ENCODE assay signal across 1 cellular context in the genomic region with DNA sequence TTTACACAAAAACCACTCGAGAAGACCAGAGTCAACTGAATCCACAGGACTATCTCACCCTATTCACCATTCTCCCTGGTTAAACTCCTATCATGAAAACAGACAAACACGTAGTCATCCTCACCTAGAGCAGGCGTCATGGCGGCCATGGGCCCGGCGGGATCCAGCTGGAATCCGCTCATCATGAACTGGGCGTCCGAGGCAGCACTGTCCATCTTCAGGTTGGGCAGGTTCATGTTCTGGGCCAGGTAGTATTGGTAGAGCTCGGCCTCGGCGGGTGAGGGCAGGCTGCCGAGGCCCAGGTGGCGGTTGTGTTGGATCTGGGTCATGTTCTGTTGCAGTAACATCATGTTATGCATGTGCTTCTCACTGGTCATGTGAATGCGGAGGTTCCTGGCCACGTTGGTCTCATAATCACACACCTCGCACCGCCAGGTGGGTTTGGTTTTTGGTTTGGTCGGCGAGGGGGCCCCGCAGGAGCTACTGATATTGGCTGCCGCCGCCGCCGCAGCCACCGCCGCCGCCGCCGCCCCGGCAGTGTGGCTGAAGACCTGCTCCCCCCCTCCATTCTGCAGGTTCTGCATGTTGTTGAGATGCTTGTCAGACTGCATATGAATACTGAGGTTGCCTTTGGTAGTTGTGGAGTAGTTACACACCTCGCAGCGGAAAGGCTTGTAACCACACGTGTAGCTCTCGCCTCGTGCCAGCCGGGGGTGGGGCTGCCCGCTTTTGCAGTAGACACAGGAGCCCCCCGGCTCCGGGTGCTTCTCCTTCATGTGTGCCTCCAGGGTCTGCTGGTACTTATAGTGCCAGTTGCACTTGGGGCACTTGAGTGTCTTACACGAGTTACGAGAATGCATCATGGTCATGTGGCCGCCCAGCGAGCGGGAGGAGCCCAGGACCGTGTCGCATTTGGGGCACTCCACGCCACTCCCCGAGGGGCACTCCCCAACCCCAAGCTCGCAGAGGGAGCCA.
TF ChIP-seq lines count a peak whose summit lies in the region.

No MANE protein-coding gene starts in this region.

TF ChIP-seq in HepG2, 621 proteins besides CTCF, POLR2A, EP300 and RAD21 (continued from another document):
- TF ChIP-seq, protein P1, sequence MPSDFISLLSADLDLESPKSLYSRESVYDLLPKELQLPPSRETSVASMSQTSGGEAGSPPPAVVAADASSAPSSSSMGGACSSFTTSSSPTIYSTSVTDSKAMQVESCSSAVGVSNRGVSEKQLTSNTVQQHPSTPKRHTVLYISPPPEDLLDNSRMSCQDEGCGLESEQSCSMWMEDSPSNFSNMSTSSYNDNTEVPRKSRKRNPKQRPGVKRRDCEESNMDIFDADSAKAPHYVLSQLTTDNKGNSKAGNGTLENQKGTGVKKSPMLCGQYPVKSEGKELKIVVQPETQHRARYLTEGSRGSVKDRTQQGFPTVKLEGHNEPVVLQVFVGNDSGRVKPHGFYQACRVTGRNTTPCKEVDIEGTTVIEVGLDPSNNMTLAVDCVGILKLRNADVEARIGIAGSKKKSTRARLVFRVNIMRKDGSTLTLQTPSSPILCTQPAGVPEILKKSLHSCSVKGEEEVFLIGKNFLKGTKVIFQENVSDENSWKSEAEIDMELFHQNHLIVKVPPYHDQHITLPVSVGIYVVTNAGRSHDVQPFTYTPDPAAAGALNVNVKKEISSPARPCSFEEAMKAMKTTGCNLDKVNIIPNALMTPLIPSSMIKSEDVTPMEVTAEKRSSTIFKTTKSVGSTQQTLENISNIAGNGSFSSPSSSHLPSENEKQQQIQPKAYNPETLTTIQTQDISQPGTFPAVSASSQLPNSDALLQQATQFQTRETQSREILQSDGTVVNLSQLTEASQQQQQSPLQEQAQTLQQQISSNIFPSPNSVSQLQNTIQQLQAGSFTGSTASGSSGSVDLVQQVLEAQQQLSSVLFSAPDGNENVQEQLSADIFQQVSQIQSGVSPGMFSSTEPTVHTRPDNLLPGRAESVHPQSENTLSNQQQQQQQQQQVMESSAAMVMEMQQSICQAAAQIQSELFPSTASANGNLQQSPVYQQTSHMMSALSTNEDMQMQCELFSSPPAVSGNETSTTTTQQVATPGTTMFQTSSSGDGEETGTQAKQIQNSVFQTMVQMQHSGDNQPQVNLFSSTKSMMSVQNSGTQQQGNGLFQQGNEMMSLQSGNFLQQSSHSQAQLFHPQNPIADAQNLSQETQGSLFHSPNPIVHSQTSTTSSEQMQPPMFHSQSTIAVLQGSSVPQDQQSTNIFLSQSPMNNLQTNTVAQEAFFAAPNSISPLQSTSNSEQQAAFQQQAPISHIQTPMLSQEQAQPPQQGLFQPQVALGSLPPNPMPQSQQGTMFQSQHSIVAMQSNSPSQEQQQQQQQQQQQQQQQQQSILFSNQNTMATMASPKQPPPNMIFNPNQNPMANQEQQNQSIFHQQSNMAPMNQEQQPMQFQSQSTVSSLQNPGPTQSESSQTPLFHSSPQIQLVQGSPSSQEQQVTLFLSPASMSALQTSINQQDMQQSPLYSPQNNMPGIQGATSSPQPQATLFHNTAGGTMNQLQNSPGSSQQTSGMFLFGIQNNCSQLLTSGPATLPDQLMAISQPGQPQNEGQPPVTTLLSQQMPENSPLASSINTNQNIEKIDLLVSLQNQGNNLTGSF (CRISPR knock-in tag; IDR thresholded peaks at IDR 0.05): no peak
- TF ChIP-seq ZNF136 (CRISPR knock-in tag; IDR thresholded peaks at IDR 0.05; ENCODE audit: low read depth) (no peak), CREB1 (IDR thresholded peaks at IDR 0.05) (no peak), CREB1 (CRISPR knock-in tag; IDR thresholded peaks at IDR 0.05) (no peak), RBM22 (optimal IDR thresholded peaks at IDR 0.05; ENCODE audit: low read length) (peak; percentile 17), PCBP1 (IDR thresholded peaks at IDR 0.05; ENCODE audit: borderline replicate concordance, low read depth, low read length) (no peak), MEIS2 (CRISPR knock-in tag; IDR thresholded peaks at IDR 0.05) (no peak), POLR2G (IDR thresholded peaks at IDR 0.05; ENCODE audit: low read depth, low read length) (no peak), AGO2 (optimal IDR thresholded peaks at IDR 0.05; ENCODE audit: low read depth, low read length) (peak; percentile 92), ZNF3 (CRISPR knock-in tag; IDR thresholded peaks at IDR 0.05) (no peak), ZKSCAN8 (CRISPR knock-in tag; IDR thresholded peaks at IDR 0.05; ENCODE audit: borderline replicate concordance) (no peak)
- TF ChIP-seq, protein P2, sequence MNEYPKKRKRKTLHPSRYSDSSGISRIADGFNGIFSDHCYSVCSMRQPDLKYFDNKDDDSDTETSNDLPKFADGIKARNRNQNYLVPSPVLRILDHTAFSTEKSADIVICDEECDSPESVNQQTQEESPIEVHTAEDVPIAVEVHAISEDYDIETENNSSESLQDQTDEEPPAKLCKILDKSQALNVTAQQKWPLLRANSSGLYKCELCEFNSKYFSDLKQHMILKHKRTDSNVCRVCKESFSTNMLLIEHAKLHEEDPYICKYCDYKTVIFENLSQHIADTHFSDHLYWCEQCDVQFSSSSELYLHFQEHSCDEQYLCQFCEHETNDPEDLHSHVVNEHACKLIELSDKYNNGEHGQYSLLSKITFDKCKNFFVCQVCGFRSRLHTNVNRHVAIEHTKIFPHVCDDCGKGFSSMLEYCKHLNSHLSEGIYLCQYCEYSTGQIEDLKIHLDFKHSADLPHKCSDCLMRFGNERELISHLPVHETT (CRISPR knock-in tag; conservative IDR thresholded peaks at IDR 0.05): no peak
